In genomic region chr6:78324213-78324612, GRCh38 we compare ENCODE assay signal across 18 cellular contexts.
"Had no signal": no experiment of that assay in that cellular context is flagged by ENCODE, and none has a peak within 500 bp of the region (broad histone marks: within the 10 kb centered on the region; RNA-seq: fewer than 3 reads in every experiment).

No MANE protein-coding gene starts in this region.

- H3K9me3 ChIP-seq: left ventricle myocardium inferior, tibial nerve had no signal

- H3K27me3 ChIP-seq: dorsolateral prefrontal cortex, tibial nerve had no signal

- H3K4me3 ChIP-seq: dorsolateral prefrontal cortex, left ventricle myocardium inferior, tibial nerve had no signal

- H3K36me3 ChIP-seq: left ventricle myocardium inferior, tibial nerve had no signal

- DNase-seq: activated CD4-positive, alpha-beta memory T cell treated with anti-CD3 and anti-CD28 coated beads for 36 hours; activated CD4-positive, alpha-beta T cell treated with anti-CD3 and anti-CD28 coated beads for 4 hours; activated CD8-positive, alpha-beta memory T cell treated with anti-CD3 and anti-CD28 coated beads, Interleukin-2, amount 10 ng/mL, durations not matched to agents 7 days and 5 days; activated naive CD4-positive, alpha-beta T cell; activated naive CD8-positive, alpha-beta T cell treated with anti-CD3 and anti-CD28 coated beads for 36 hours; dorsolateral prefrontal cortex; immature natural killer cell; kidney glomerular epithelial cell; left ventricle myocardium inferior; naive B cell; stimulated activated CD4-positive, alpha-beta T cell treated with anti-CD3 and anti-CD28 coated beads, Interleukin-2, amount 100 ng/mL, for 24 hours; stimulated activated naive CD8-positive, alpha-beta T cell treated with anti-CD3 and anti-CD28 coated beads, Interleukin-15, Interleukin-2, amounts not matched to agents 100 U/mL and 50 U/mL, for 24 hours; substantia nigra had no signal

- ATAC-seq: activated CD8-positive, alpha-beta memory T cell treated with anti-CD3 and anti-CD28 coated beads, Interleukin-2, amount 10 ng/mL, durations not matched to agents 7 days and 5 days; activated T-helper 17 cell treated with anti-CD3 and anti-CD28 coated beads, Interleukin-2, amount 50 U/mL, for 72 hours; stimulated activated naive CD8-positive, alpha-beta T cell treated with anti-CD3 and anti-CD28 coated beads, Interleukin-15, Interleukin-2, amounts not matched to agents 100 U/mL and 50 U/mL, for 24 hours; WTC11 had no signal

- H3K4me1 ChIP-seq: left ventricle myocardium inferior, tibial nerve had no signal

- H3K27ac ChIP-seq: dorsolateral prefrontal cortex, left ventricle myocardium inferior, tibial nerve had no signal

- FAIRE-seq: colon, urothelium cell line had no signal
